Comparison of ENCODE assay signal across 1 cellular context in the genomic region with DNA sequence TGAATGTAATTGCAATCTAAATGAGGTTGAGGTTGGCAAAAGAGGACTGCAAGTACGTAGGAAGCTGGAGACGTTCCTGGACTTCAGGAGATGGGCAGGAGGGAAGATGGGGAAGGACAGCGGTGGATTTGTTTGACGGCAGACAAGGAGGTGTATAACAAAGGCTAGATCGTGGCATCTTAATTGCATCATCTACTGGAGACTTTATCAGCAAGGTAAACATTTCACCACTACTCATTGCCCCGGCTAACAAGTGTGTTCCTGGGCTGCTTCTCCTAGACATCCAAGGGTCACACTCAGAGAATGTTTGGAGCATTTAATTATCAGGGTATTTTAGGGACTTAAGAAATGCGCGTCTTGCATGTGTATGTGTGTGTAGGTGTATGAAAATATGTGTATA.
TF ChIP-seq lines count a peak whose summit lies in the region.

No MANE protein-coding gene starts in this region.

TF ChIP-seq in GM23338, 12 proteins besides CTCF, POLR2A, EP300 and RAD21 (continued from another document):
- TF ChIP-seq, protein P1, sequence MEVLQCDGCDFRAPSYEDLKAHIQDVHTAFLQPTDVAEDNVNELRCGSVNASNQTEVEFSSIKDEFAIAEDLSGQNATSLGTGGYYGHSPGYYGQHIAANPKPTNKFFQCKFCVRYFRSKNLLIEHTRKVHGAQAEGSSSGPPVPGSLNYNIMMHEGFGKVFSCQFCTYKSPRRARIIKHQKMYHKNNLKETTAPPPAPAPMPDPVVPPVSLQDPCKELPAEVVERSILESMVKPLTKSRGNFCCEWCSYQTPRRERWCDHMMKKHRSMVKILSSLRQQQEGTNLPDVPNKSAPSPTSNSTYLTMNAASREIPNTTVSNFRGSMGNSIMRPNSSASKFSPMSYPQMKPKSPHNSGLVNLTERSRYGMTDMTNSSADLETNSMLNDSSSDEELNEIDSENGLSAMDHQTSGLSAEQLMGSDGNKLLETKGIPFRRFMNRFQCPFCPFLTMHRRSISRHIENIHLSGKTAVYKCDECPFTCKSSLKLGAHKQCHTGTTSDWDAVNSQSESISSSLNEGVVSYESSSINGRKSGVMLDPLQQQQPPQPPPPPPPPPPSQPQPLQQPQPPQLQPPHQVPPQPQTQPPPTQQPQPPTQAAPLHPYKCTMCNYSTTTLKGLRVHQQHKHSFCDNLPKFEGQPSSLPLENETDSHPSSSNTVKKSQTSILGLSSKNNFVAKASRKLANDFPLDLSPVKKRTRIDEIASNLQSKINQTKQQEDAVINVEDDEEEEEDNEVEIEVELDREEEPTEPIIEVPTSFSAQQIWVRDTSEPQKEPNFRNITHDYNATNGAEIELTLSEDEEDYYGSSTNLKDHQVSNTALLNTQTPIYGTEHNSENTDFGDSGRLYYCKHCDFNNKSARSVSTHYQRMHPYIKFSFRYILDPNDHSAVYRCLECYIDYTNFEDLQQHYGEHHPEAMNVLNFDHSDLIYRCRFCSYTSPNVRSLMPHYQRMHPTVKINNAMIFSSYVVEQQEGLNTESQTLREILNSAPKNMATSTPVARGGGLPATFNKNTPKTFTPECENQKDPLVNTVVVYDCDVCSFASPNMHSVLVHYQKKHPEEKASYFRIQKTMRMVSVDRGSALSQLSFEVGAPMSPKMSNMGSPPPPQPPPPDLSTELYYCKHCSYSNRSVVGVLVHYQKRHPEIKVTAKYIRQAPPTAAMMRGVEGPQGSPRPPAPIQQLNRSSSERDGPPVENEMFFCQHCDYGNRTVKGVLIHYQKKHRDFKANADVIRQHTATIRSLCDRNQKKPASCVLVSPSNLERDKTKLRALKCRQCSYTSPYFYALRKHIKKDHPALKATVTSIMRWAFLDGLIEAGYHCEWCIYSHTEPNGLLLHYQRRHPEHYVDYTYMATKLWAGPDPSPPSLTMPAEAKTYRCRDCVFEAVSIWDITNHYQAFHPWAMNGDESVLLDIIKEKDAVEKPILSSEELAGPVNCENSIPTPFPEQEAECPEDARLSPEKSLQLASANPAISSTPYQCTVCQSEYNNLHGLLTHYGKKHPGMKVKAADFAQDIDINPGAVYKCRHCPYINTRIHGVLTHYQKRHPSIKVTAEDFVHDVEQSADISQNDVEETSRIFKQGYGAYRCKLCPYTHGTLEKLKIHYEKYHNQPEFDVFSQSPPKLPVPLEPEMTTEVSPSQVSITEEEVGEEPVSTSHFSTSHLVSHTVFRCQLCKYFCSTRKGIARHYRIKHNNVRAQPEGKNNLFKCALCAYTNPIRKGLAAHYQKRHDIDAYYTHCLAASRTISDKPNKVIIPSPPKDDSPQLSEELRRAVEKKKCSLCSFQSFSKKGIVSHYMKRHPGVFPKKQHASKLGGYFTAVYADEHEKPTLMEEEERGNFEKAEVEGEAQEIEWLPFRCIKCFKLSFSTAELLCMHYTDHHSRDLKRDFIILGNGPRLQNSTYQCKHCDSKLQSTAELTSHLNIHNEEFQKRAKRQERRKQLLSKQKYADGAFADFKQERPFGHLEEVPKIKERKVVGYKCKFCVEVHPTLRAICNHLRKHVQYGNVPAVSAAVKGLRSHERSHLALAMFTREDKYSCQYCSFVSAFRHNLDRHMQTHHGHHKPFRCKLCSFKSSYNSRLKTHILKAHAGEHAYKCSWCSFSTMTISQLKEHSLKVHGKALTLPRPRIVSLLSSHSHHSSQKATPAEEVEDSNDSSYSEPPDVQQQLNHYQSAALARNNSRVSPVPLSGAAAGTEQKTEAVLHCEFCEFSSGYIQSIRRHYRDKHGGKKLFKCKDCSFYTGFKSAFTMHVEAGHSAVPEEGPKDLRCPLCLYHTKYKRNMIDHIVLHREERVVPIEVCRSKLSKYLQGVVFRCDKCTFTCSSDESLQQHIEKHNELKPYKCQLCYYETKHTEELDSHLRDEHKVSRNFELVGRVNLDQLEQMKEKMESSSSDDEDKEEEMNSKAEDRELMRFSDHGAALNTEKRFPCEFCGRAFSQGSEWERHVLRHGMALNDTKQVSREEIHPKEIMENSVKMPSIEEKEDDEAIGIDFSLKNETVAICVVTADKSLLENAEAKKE (CRISPR knock-in tag; IDR thresholded peaks at IDR 0.05) = no peak
- TF ChIP-seq CREB1 (CRISPR knock-in tag; IDR thresholded peaks at IDR 0.05; ENCODE audit: low read depth) = no peak
- TF ChIP-seq EZH2phosphoT487 (IDR thresholded peaks at IDR 0.05; ENCODE audit: unreplicated experiment) = no peak
- TF ChIP-seq NANOG (IDR thresholded peaks at IDR 0.05; ENCODE audit: borderline replicate concordance) = no peak
- no peak for TF ChIP-seq POLR2AphosphoS5 (IDR thresholded peaks at IDR 0.05; ENCODE audit: low read depth)
